In the genomic region with DNA sequence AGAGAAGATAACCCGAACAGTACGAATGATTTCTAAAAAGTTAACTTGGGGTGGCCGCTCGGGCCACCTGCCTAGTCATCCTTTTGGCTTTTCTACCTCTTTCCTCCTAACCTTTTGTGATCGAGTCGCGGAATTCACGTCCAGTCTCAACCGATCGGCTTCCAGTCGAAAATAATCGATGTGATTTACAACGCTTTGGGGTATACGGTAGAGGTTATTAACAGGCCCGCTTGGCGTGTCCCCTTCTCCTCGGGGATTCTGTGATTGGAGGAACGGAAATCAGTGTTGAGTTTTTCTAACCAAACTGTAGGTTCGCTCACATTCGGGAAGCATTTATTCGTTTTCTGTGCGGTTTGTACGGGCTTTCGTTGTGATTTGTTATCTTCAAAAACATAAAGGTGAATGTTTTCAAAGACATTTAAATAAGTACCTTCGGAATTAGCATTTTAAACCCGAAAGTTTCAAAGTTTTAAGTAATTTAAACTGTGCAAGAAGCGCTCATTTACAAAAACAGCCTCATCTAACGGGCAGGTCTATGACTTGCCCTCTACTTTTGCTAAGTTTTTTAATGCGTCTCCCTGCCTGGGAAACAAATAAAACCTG, we compare ENCODE assay signal across 9 cellular contexts. TPM values are rescaled to one million over a fixed set of nuclear protein-coding genes. Genes with fewer than 3 reads are reported as not detected.
A peak's percentile ranks its signal among the peaks of the same experiment; 100 is the strongest.
DNase-seq lines count a peak whose midpoint lies in the region; ATAC-seq and TF ChIP-seq lines count a peak whose summit lies in the region.
"Had no signal": no experiment of that assay in that cellular context is flagged by ENCODE, and none has a peak within 500 bp of the region (broad histone marks: within the 10 kb centered on the region; RNA-seq: fewer than 3 reads in every experiment).

No MANE protein-coding gene starts in this region.

- no peaks in the 10 kb centered on the region for H3K9me3 ChIP-seq in CD8-positive, alpha-beta T cell (ENCODE audit: low read length)
- H3K9me3 ChIP-seq in HUES6 (ENCODE audit: control insufficient read depth, insufficient read depth, low read depth, low read length), result no peaks in the 10 kb centered on the region

- peaks cover 27% of the 10 kb centered on the region for H3K27me3 ChIP-seq in CD8-positive, alpha-beta T cell (ENCODE audit: insufficient read depth, low read length)
- H3K27me3 ChIP-seq in HUES6 (ENCODE audit: control insufficient read depth, insufficient read depth, low read length), result peaks cover 36% of the 10 kb centered on the region
- H3K27me3 ChIP-seq in brain microvascular endothelial cell (replicated peaks), result peaks cover 37% of the 10 kb centered on the region

- H3K4me3 ChIP-seq in CD8-positive, alpha-beta T cell (ENCODE audit: low read depth, low read length), result no peak overlapping the region
- peak overlapping the region; percentile 70 for H3K4me3 ChIP-seq in HUES6 (ENCODE audit: low read depth, low read length)
- H3K4me3 ChIP-seq in brain microvascular endothelial cell (ENCODE audit: low read depth, low read length), result no peak overlapping the region

- CTCF ChIA-PET in CD8-positive, alpha-beta T cell (lab: Charles Lee), result no interaction called here

- POLR2A ChIA-PET in CD8-positive, alpha-beta T cell (lab: Charles Lee), result no interaction called here

- peaks cover 13% of the 10 kb centered on the region for H3K4me1 Mint-ChIP-seq in CD8-positive, alpha-beta T cell (ENCODE audit: low read depth)

- DNase-seq in CD8-positive, alpha-beta T cell, result no peak
- DNase-seq in brain microvascular endothelial cell, result peak; percentile 1
- DNase-seq in mesenteric fat pad (ENCODE audit: low spot score), result peak; percentile 33
- DNase-seq in activated effector memory CD4-positive, alpha-beta T cell treated with Interleukin-2 at 50 U/mL for 16 hours, result no peak
- no peak for DNase-seq in effector CD4-positive, alpha-beta T cell
- DNase-seq: NCI-H446 had no signal

- H3K4me1 ChIP-seq in CD8-positive, alpha-beta T cell (ENCODE audit: insufficient read depth, low read length), result peaks cover 6% of the 10 kb centered on the region
- H3K4me1 ChIP-seq in HUES6 (ENCODE audit: control insufficient read depth, insufficient read depth, low read length), result peaks cover 3% of the 10 kb centered on the region; the same call in 1 of the 2 replicates

- in situ Hi-C loops in brain microvascular endothelial cell (cut with HindIII; ENCODE audit: low pct_ligation_motif_present, low sequenced_read_pairs), result no loop called here

- no peak overlapping the region for H3K27ac ChIP-seq in CD8-positive, alpha-beta T cell (ENCODE audit: low read depth, low read length)
- H3K27ac ChIP-seq in HUES6 (ENCODE audit: low read depth, low read length), result no peak overlapping the region
- H3K27ac ChIP-seq in brain microvascular endothelial cell, result no peak overlapping the region

- H3K9me3 Mint-ChIP-seq in CD8-positive, alpha-beta T cell, result no peaks in the 10 kb centered on the region

- intact Hi-C loops in CD8-positive, alpha-beta T cell (cut with DNase I, micrococcal nuclease), result no loop called here

- peak overlapping the region; percentile 67 for H3K4me3 Mint-ChIP-seq in CD8-positive, alpha-beta T cell

- H3K36me3 Mint-ChIP-seq in CD8-positive, alpha-beta T cell, result no peaks in the 10 kb centered on the region

- no peak for ATAC-seq in CD8-positive, alpha-beta T cell
- ATAC-seq in esophagus mucosa (no peak), GM19023 (IDR thresholded peaks at IDR 0.05; ENCODE audit: unreplicated experiment) (no peak)

- no peak for TF ChIP-seq CTCF in CD8-positive, alpha-beta T cell (IDR thresholded peaks at IDR 0.05)
- no peak for TF ChIP-seq CTCF in brain microvascular endothelial cell (IDR thresholded peaks at IDR 0.05; ENCODE audit: low read depth, low read length, missing control alignments)

- H3K27ac Mint-ChIP-seq in CD8-positive, alpha-beta T cell, result no peak overlapping the region

- no peaks in the 10 kb centered on the region for H3K36me3 ChIP-seq in CD8-positive, alpha-beta T cell (ENCODE audit: insufficient read depth, low read length)
- H3K36me3 ChIP-seq in HUES6 (ENCODE audit: control insufficient read depth, insufficient read depth, low read length), result peaks cover 7% of the 10 kb centered on the region
- H3K36me3 ChIP-seq in brain microvascular endothelial cell (replicated peaks), result no peaks in the 10 kb centered on the region

- peak overlapping the region; percentile 60 for H3K9ac ChIP-seq in HUES6 (ENCODE audit: low read length)

- H3K27me3 Mint-ChIP-seq in CD8-positive, alpha-beta T cell (ENCODE audit: low read depth), result peaks cover 63% of the 10 kb centered on the region

RNA-seq across cellular contexts. Expression of a gene that starts 0.6 kb away (rescaled TPM):
- total RNA-seq in CD8-positive, alpha-beta T cell, result not detected
- total RNA-seq in mesenteric fat pad (not detected), esophagus mucosa (not detected)

Comparison
In these comparisons a context has a peak if more than half of its experiments do, and no peak if none do; other contexts are left out.
1. DNase-seq: peak in brain microvascular endothelial cell (single experiment) and mesenteric fat pad (single experiment); none in CD8-positive, alpha-beta T cell (0 of 7), activated effector memory CD4-positive, alpha-beta T cell treated with Interleukin-2 at 50 U/mL for 16 hours (single experiment) and effector CD4-positive, alpha-beta T cell (single experiment).